ENCODE assay signal across 20 cellular contexts in genomic region chr5:176579323-176579722, GRCh38. TPM values are rescaled to one million over a fixed set of nuclear protein-coding genes. Genes with fewer than 3 reads are reported as not detected.
A peak's percentile ranks its signal among the peaks of the same experiment; 100 is the strongest.
DNase-seq lines count a peak whose midpoint lies in the region; ATAC-seq and TF ChIP-seq lines count a peak whose summit lies in the region.
"Had no signal": no experiment of that assay in that cellular context is flagged by ENCODE, and none has a peak within 500 bp of the region (broad histone marks: within the 10 kb centered on the region; RNA-seq: fewer than 3 reads in every experiment).

No MANE protein-coding gene starts in this region.

- no peaks in the 10 kb centered on the region; a peak in 1 of 4 replicates for H3K79me1 ChIP-seq in IMR-90 (ENCODE audit: low read depth in 1 of 2, low read length in 2 of 2)

- H3K4me2 ChIP-seq in IMR-90 (ENCODE audit: low read depth, low read length) = no peak overlapping the region; the same call in 1 of the 2 replicates

- H3K18ac ChIP-seq in IMR-90 (ENCODE audit: low read depth, low read length) = no peak overlapping the region

- DNase-seq in HCEC 1CT (peak; percentile 18), IMR-90 (peak; percentile 29), RPMI7951 (ENCODE audit: low read depth) (peak; percentile 43), medulla oblongata (ENCODE audit: extremely low spot score) (peak; percentile 11), endodermal cell (no peak), body of pancreas (no peak)
- DNase-seq in activated CD4-positive, alpha-beta T cell treated with anti-CD3 and anti-CD28 coated beads for 1 hour = no peak
- DNase-seq: Calu3; CD4-positive, alpha-beta memory T cell; COR-L47; DMS79 treated with DMSO at 0.1 percent for 48 hours; GF-D8; GOT3 had no signal

- H3K4me3 Mint-ChIP-seq in endodermal cell = no peak overlapping the region
- H3K4me3 Mint-ChIP-seq: CD4-positive, alpha-beta memory T cell had no signal

- H3K56ac ChIP-seq in IMR-90 (ENCODE audit: extremely low read depth, insufficient read depth, low read length) = no peak overlapping the region

- no peak for TF ChIP-seq POLR2A in IMR-90 (IDR thresholded peaks at IDR 0.05; ENCODE audit: low read depth, low read length)
- no peak for TF ChIP-seq POLR2A in body of pancreas (IDR thresholded peaks at IDR 0.05)

- H3K9me3 ChIP-seq in IMR-90 (ENCODE audit: control insufficient read depth, insufficient read depth, low read length) (peaks cover 3% of the 10 kb centered on the region; the same call in 1 of the 2 replicates), endodermal cell (ENCODE audit: control insufficient read depth, low read length) (no peaks in the 10 kb centered on the region), body of pancreas (no peaks in the 10 kb centered on the region)
- H3K9me3 ChIP-seq: HAP-1 had no signal

- in situ Hi-C loops in IMR-90 (cut with MboI; ENCODE audit: low sequenced_read_pairs) = loop anchor here (10.0 kb wide), 1 partner anchor 45 kb away; no protein-coding TSS in a partner anchor

- no peaks in the 10 kb centered on the region for H3K4me1 Mint-ChIP-seq in endodermal cell

- H3K23ac ChIP-seq in IMR-90 (ENCODE audit: low read depth, low read length) = no peak overlapping the region

- H4K91ac ChIP-seq in IMR-90 (ENCODE audit: insufficient read depth, low read depth, low read length) = no peak overlapping the region

- H3K9me1 ChIP-seq in IMR-90 (ENCODE audit: insufficient read depth, low read length) = peaks cover 9% of the 10 kb centered on the region; the same call in 1 of the 2 replicates

- WGBS in IMR-90 (ENCODE audit: extremely low coverage in 2 of 2, insufficient read length in 1 of 2), 2 experiments = 88% methylated on average over 1 of the region's 4 CpGs; no CpG with 5 or more reads in 1 of the 2 experiments
- WGBS in endodermal cell (ENCODE audit: insufficient coverage in 1 of 2, insufficient read length in 1 of 2), 2 experiments = 82 to 88% methylated on average over 4 of the region's 4 CpGs
- WGBS in body of pancreas, 2 donors = 61 to 69% methylated on average over 4 of the region's 4 CpGs

- H3K4me1 ChIP-seq in IMR-90 (ENCODE audit: control insufficient read depth, insufficient read depth, low read length) (peaks cover 7% of the 10 kb centered on the region), endodermal cell (ENCODE audit: control insufficient read depth, insufficient read depth, low read length) (no peaks in the 10 kb centered on the region), body of pancreas (no peaks in the 10 kb centered on the region)
- H3K4me1 ChIP-seq: HAP-1 had no signal

- no peak overlapping the region for H2BK5ac ChIP-seq in IMR-90 (ENCODE audit: low read depth, low read length, poor library complexity, severe bottlenecking)

- no peak overlapping the region for H3K14ac ChIP-seq in IMR-90 (replicated peaks; ENCODE audit: low read depth, low read length)

- dilution Hi-C loops in IMR-90 (cut with HindIII; ENCODE audit: low sequenced_read_pairs, unreplicated experiment) = no loop called here

- H3K4me3 ChIP-seq in IMR-90 (ENCODE audit: insufficient read depth, low read depth, low read length) = no peak overlapping the region
- H3K4me3 ChIP-seq in endodermal cell (ENCODE audit: low read length) = no peak overlapping the region
- H3K4me3 ChIP-seq in body of pancreas = no peak overlapping the region
- H3K4me3 ChIP-seq: HAP-1 had no signal

- no peaks in the 10 kb centered on the region for H3K36me3 Mint-ChIP-seq in endodermal cell (ENCODE audit: low read depth)
- H3K36me3 Mint-ChIP-seq: CD4-positive, alpha-beta memory T cell had no signal

- no peaks in the 10 kb centered on the region for H4K20me1 ChIP-seq in IMR-90 (ENCODE audit: insufficient read depth, low read length)

- H3K36me3 ChIP-seq in IMR-90 (ENCODE audit: control insufficient read depth, insufficient read depth, low read length) (no peaks in the 10 kb centered on the region), endodermal cell (ENCODE audit: control insufficient read depth, insufficient read depth, low read length) (no peaks in the 10 kb centered on the region), body of pancreas (replicated peaks in 1 of 2; ENCODE audit: insufficient read depth in 1 of 2, low read depth in 2 of 2) (no peaks in the 10 kb centered on the region)
- H3K36me3 ChIP-seq: HAP-1 had no signal

- H3K4ac ChIP-seq in IMR-90 (ENCODE audit: low read depth, low read length) = 0 out of 2 replicates have a peak overlapping the region, but pooled peaks have one; percentile 24

- H2BK15ac ChIP-seq in IMR-90 (ENCODE audit: low read depth, low read length) = 0 out of 3 replicates have a peak overlapping the region, but pooled peaks have one; percentile 55

- H3K27ac ChIP-seq in IMR-90 (ENCODE audit: insufficient read depth, low read length) = 0 out of 2 replicates have a peak overlapping the region, but pooled peaks have one; percentile 7
- no peak overlapping the region for H3K27ac ChIP-seq in endodermal cell (ENCODE audit: low read depth, low read length)
- H3K27ac ChIP-seq in body of pancreas = no peak overlapping the region

- H2AFZ ChIP-seq in IMR-90 (replicated peaks; ENCODE audit: low read length, poor library complexity) = peak overlapping the region; percentile 48

- H2AK9ac ChIP-seq in IMR-90 (replicated peaks; ENCODE audit: low read depth, low read length, poor library complexity) = no peak overlapping the region

- H2AK5ac ChIP-seq in IMR-90 (ENCODE audit: low read depth, low read length) = no peak overlapping the region

- peaks cover 5% of the 10 kb centered on the region for H3K9me3 Mint-ChIP-seq in endodermal cell

- ATAC-seq in IMR-90 (ENCODE audit: low read depth) = peak; percentile 80
- ATAC-seq in HG03280 (IDR thresholded peaks at IDR 0.05; ENCODE audit: unreplicated experiment) = no peak
- ATAC-seq in body of pancreas = no peak

- H3K9ac ChIP-seq in IMR-90 (ENCODE audit: low read depth, low read length) (no peak overlapping the region), endodermal cell (ENCODE audit: extremely low read depth, low read length, poor library complexity, severe bottlenecking) (no peak overlapping the region)

- H3K27me3 ChIP-seq in IMR-90 (ENCODE audit: control insufficient read depth, insufficient read depth, low read length) = no peaks in the 10 kb centered on the region; the same call in 1 of the 2 replicates
- H3K27me3 ChIP-seq in endodermal cell (ENCODE audit: control insufficient read depth, insufficient read depth, low read length, poor library complexity, severe bottlenecking) = no peaks in the 10 kb centered on the region
- H3K27me3 ChIP-seq in body of pancreas = no peaks in the 10 kb centered on the region

- H4K8ac ChIP-seq in IMR-90 (ENCODE audit: low read depth in 2 of 2, low read length in 2 of 2) = peak overlapping the region in 1 of 2 experiments; percentile 35; a peak in 1 of 4 replicates

- CTCF ChIA-PET in IMR-90 (lab: Yijun Ruan, JAX) = interaction anchor here (0.9 to 1.6 kb wide), 3 partner anchors 42 to 81 kb away, joined by 4 read pairs; partner anchors contain the start of gene TSPAN17

- no peak overlapping the region for H3K27ac Mint-ChIP-seq in endodermal cell
- H3K27ac Mint-ChIP-seq: CD4-positive, alpha-beta memory T cell had no signal

- H4K5ac ChIP-seq in IMR-90 (ENCODE audit: low read depth, low read length) = no peak overlapping the region

- TF ChIP-seq CTCF in IMR-90 (conservative IDR thresholded peaks at IDR 0.05; ENCODE audit: low read depth, low read length) = no peak
- no peak for TF ChIP-seq CTCF in endodermal cell (conservative IDR thresholded peaks at IDR 0.05)
- no peak for TF ChIP-seq CTCF in body of pancreas (IDR thresholded peaks at IDR 0.05)

- H3K27me3 Mint-ChIP-seq in endodermal cell (ENCODE audit: insufficient read depth) = peaks cover 4% of the 10 kb centered on the region

- intact Hi-C loops in IMR-90 (cut with micrococcal nuclease) = no loop called here
- intact Hi-C loops in body of pancreas (cut with DNase I) = loop anchor here (10.0 kb wide), 1 partner anchor 845 kb away; no protein-coding TSS in a partner anchor

- H2BK20ac ChIP-seq in IMR-90 (ENCODE audit: low read depth, low read length) = 0 out of 2 replicates have a peak overlapping the region, but pooled peaks have one; percentile 4

- peak overlapping the region; percentile 27; the same call in 1 of the 2 replicates for H2BK120ac ChIP-seq in IMR-90 (ENCODE audit: low read depth, low read length)

- TF ChIP-seq RAD21 in IMR-90 (IDR thresholded peaks at IDR 0.05; ENCODE audit: low read length) = no peak

- no TSS peak for BruUV-seq in IMR-90 (replicated peaks; lab: Mats Ljungman, UMichigan)

- POLR2A ChIA-PET in IMR-90 (lab: Charles Lee; ENCODE audit: unreplicated experiment) = no interaction called here

RNA-seq across cellular contexts. Expression of gene CDHR2, which starts 30.2 kb away (rescaled TPM):
- total RNA-seq in IMR-90 (2012; rRNA removed) (not detected in 2 replicates), endodermal cell (under 1 TPM; 0.37 to 0.89 TPM), body of pancreas (1 to 10 TPM in 1 of 2 donors, not detected in 1; 1.3 TPM)
- not detected in 2 replicates for polyA plus RNA-seq in IMR-90 (2012; rRNA removed)
- not detected in 2 replicates for polyA plus RNA-seq in IMR-90 (2012; cell fraction: cytosol; rRNA removed)
- 0.07 TPM in 2 replicates for polyA plus RNA-seq in IMR-90 (2012; cell fraction: nucleus; rRNA removed; ENCODE audit: low replicate concordance)
- total RNA-seq in RPMI7951 (2014; rRNA removed; shearing (Covaris generic)) = not detected in 2 replicates
- not detected for polyA plus RNA-seq in endodermal cell (2013, experiment 1 of 2)
- polyA plus RNA-seq in endodermal cell (2013, experiment 2 of 2) = not detected
- total RNA-seq: A172, A673, Daoy, G401 had no signal
- polyA plus RNA-seq: BJ; CD4-positive, alpha-beta memory T cell had no signal

RNA-seq across cellular contexts. Expression of gene GPRIN1, which starts 30.6 kb away (rescaled TPM):
- 2.5 and 3.0 TPM in 2 replicates for total RNA-seq in IMR-90 (2012; rRNA removed)
- polyA plus RNA-seq in IMR-90 (2012; rRNA removed) = 4.7 and 5.1 TPM in 2 replicates
- 3.6 TPM in 2 replicates for polyA plus RNA-seq in IMR-90 (2012; cell fraction: cytosol; rRNA removed)
- 1.4 and 2.5 TPM in 2 replicates for polyA plus RNA-seq in IMR-90 (2012; cell fraction: nucleus; rRNA removed; ENCODE audit: low replicate concordance)
- 4.9 and 6.2 TPM in 2 replicates for total RNA-seq in RPMI7951 (2014; rRNA removed; shearing (Covaris generic))
- total RNA-seq in endodermal cell = 1 to 10 TPM; 4.5 to 4.9 TPM
- polyA plus RNA-seq in endodermal cell (2013, experiment 1 of 2) = 10.4 TPM
- polyA plus RNA-seq in endodermal cell (2013, experiment 2 of 2) = 10.0 TPM
- 1 to 10 TPM in 1 of 2 donors, under 1 TPM in 1; 0.26 to 1.3 TPM for total RNA-seq in body of pancreas

RNA-seq across cellular contexts. Expression of gene RNF44, which starts 42.1 kb away (rescaled TPM):
- total RNA-seq in IMR-90 (2012; rRNA removed) (0.54 and 0.83 TPM in 2 replicates), endodermal cell (100 to 1,000 TPM; 150 to 173 TPM), body of pancreas (10 to 100 TPM; 10.9 to 38.6 TPM)
- 12.4 and 13.2 TPM in 2 replicates for polyA plus RNA-seq in IMR-90 (2012; rRNA removed)
- 5.9 and 12.1 TPM in 2 replicates for polyA plus RNA-seq in IMR-90 (2012; cell fraction: cytosol; rRNA removed)
- 56.1 and 127 TPM in 2 replicates for polyA plus RNA-seq in IMR-90 (2012; cell fraction: nucleus; rRNA removed; ENCODE audit: low replicate concordance)
- total RNA-seq in RPMI7951 (2014; rRNA removed; shearing (Covaris generic)) = 1.6 and 2.5 TPM in 2 replicates
- 123 TPM for polyA plus RNA-seq in endodermal cell (2013, experiment 1 of 2)
- polyA plus RNA-seq in endodermal cell (2013, experiment 2 of 2) = 111 TPM

RNA-seq across cellular contexts. Expression of gene SNCB, which starts 51.0 kb away (rescaled TPM):
- not detected in 2 replicates for total RNA-seq in IMR-90 (2012; rRNA removed)
- polyA plus RNA-seq in IMR-90 (2012; rRNA removed) = 0.40 and 0.41 TPM in 2 replicates
- polyA plus RNA-seq in IMR-90 (2012; cell fraction: cytosol; rRNA removed) = 0.52 and 0.58 TPM in 2 replicates
- polyA plus RNA-seq in IMR-90 (2012; cell fraction: nucleus; rRNA removed; ENCODE audit: low replicate concordance) = 0.51 and 0.54 TPM in 2 replicates
- total RNA-seq in RPMI7951 (2014; rRNA removed; shearing (Covaris generic)) = 1.3 TPM in 1 of 2 replicates, not detected in the other
- 1 to 10 TPM in 1 of 2 donors, under 1 TPM in 1; 0.22 to 1.8 TPM for total RNA-seq in endodermal cell
- polyA plus RNA-seq in endodermal cell (2013, experiment 1 of 2) = 0.25 TPM
- 0.58 TPM for polyA plus RNA-seq in endodermal cell (2013, experiment 2 of 2)
- not detected for total RNA-seq in body of pancreas
- total RNA-seq: A172; A673; Calu3; CD4-positive, alpha-beta memory T cell had no signal
- polyA plus RNA-seq: BJ; CD4-positive, alpha-beta memory T cell had no signal

RNA-seq across cellular contexts. Expression of gene EIF4E1B, which starts 51.2 kb away (rescaled TPM):
- total RNA-seq in IMR-90 (2012; rRNA removed) = not detected in 2 replicates
- not detected in 2 replicates for polyA plus RNA-seq in IMR-90 (2012; rRNA removed)
- not detected in 2 replicates for polyA plus RNA-seq in IMR-90 (2012; cell fraction: cytosol; rRNA removed)
- polyA plus RNA-seq in IMR-90 (2012; cell fraction: nucleus; rRNA removed; ENCODE audit: low replicate concordance) = not detected in 2 replicates
- total RNA-seq in RPMI7951 (2014; rRNA removed; shearing (Covaris generic)) = not detected in 2 replicates
- 1 to 10 TPM; 1.4 to 2.0 TPM for total RNA-seq in endodermal cell
- 0.82 TPM for polyA plus RNA-seq in endodermal cell (2013, experiment 1 of 2)
- polyA plus RNA-seq in endodermal cell (2013, experiment 2 of 2) = not detected
- 10 to 100 TPM in 1 of 2 donors, under 1 TPM in 1; 0.26 to 11.5 TPM for total RNA-seq in body of pancreas
- total RNA-seq: A172; A673; Calu3; CD4-positive, alpha-beta memory T cell; Daoy; G401 had no signal
- polyA plus RNA-seq: BJ; CD4-positive, alpha-beta memory T cell had no signal

Comparison
In these comparisons a context has a peak if more than half of its experiments do, and no peak if none do; other contexts are left out.
1. DNase-seq: peak in HCEC 1CT (single experiment), IMR-90 (single experiment), RPMI7951 (single experiment) and medulla oblongata (single experiment); none in endodermal cell (single experiment), activated CD4-positive, alpha-beta T cell treated with anti-CD3 and anti-CD28 coated beads for 1 hour (single experiment) and body of pancreas (0 of 4).